Comparison of ENCODE assay signal across 1 cellular context in the genomic region with DNA sequence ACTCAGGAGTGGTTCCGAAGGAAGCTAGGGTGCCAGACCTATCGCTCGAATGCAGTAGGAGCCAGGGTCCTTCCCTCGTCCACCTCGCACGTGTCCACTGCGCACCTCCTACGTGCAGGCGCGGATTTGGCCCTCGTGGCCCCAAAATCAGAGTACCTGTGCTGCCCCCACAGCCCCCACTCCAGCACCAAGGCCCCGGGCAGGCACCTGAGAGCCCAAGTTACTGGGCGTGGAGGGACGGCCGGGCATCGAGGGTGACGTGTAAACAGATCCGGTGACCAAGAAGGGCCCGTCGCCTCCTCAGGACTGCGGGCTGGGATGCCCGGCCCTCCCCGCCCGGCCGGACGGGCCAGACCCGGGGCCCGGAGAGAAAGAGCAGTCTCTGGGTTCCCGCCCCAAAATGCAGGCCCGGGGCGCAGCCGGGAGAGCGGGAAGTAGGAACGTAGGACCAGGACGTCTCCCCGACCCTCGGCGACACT.
TF ChIP-seq lines count a peak whose summit lies in the region.

No MANE protein-coding gene starts in this region.

TF ChIP-seq in GM23338, 12 proteins besides CTCF, POLR2A, EP300 and RAD21 (continued from another document):
- TF ChIP-seq, protein P1, sequence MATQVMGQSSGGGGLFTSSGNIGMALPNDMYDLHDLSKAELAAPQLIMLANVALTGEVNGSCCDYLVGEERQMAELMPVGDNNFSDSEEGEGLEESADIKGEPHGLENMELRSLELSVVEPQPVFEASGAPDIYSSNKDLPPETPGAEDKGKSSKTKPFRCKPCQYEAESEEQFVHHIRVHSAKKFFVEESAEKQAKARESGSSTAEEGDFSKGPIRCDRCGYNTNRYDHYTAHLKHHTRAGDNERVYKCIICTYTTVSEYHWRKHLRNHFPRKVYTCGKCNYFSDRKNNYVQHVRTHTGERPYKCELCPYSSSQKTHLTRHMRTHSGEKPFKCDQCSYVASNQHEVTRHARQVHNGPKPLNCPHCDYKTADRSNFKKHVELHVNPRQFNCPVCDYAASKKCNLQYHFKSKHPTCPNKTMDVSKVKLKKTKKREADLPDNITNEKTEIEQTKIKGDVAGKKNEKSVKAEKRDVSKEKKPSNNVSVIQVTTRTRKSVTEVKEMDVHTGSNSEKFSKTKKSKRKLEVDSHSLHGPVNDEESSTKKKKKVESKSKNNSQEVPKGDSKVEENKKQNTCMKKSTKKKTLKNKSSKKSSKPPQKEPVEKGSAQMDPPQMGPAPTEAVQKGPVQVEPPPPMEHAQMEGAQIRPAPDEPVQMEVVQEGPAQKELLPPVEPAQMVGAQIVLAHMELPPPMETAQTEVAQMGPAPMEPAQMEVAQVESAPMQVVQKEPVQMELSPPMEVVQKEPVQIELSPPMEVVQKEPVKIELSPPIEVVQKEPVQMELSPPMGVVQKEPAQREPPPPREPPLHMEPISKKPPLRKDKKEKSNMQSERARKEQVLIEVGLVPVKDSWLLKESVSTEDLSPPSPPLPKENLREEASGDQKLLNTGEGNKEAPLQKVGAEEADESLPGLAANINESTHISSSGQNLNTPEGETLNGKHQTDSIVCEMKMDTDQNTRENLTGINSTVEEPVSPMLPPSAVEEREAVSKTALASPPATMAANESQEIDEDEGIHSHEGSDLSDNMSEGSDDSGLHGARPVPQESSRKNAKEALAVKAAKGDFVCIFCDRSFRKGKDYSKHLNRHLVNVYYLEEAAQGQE (IDR thresholded peaks at IDR 0.05; ENCODE audit: unreplicated experiment): no peak
- TF ChIP-seq, protein P2, sequence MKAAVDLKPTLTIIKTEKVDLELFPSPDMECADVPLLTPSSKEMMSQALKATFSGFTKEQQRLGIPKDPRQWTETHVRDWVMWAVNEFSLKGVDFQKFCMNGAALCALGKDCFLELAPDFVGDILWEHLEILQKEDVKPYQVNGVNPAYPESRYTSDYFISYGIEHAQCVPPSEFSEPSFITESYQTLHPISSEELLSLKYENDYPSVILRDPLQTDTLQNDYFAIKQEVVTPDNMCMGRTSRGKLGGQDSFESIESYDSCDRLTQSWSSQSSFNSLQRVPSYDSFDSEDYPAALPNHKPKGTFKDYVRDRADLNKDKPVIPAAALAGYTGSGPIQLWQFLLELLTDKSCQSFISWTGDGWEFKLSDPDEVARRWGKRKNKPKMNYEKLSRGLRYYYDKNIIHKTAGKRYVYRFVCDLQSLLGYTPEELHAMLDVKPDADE (IDR thresholded peaks at IDR 0.05): no peak
- TF ChIP-seq EZH2phosphoT487 (IDR thresholded peaks at IDR 0.05; ENCODE audit: unreplicated experiment) (no peak), EZH2 (IDR thresholded peaks at IDR 0.05; ENCODE audit: low read depth, unreplicated experiment) (no peak), JUNB (IDR thresholded peaks at IDR 0.05; ENCODE audit: unreplicated experiment) (no peak), CREB1 (CRISPR knock-in tag; IDR thresholded peaks at IDR 0.05; ENCODE audit: low read depth) (no peak), NANOG (IDR thresholded peaks at IDR 0.05; ENCODE audit: borderline replicate concordance) (no peak), ZNF331 (CRISPR knock-in tag; IDR thresholded peaks at IDR 0.05; ENCODE audit: low read depth) (no peak)
- TF ChIP-seq, protein P3, sequence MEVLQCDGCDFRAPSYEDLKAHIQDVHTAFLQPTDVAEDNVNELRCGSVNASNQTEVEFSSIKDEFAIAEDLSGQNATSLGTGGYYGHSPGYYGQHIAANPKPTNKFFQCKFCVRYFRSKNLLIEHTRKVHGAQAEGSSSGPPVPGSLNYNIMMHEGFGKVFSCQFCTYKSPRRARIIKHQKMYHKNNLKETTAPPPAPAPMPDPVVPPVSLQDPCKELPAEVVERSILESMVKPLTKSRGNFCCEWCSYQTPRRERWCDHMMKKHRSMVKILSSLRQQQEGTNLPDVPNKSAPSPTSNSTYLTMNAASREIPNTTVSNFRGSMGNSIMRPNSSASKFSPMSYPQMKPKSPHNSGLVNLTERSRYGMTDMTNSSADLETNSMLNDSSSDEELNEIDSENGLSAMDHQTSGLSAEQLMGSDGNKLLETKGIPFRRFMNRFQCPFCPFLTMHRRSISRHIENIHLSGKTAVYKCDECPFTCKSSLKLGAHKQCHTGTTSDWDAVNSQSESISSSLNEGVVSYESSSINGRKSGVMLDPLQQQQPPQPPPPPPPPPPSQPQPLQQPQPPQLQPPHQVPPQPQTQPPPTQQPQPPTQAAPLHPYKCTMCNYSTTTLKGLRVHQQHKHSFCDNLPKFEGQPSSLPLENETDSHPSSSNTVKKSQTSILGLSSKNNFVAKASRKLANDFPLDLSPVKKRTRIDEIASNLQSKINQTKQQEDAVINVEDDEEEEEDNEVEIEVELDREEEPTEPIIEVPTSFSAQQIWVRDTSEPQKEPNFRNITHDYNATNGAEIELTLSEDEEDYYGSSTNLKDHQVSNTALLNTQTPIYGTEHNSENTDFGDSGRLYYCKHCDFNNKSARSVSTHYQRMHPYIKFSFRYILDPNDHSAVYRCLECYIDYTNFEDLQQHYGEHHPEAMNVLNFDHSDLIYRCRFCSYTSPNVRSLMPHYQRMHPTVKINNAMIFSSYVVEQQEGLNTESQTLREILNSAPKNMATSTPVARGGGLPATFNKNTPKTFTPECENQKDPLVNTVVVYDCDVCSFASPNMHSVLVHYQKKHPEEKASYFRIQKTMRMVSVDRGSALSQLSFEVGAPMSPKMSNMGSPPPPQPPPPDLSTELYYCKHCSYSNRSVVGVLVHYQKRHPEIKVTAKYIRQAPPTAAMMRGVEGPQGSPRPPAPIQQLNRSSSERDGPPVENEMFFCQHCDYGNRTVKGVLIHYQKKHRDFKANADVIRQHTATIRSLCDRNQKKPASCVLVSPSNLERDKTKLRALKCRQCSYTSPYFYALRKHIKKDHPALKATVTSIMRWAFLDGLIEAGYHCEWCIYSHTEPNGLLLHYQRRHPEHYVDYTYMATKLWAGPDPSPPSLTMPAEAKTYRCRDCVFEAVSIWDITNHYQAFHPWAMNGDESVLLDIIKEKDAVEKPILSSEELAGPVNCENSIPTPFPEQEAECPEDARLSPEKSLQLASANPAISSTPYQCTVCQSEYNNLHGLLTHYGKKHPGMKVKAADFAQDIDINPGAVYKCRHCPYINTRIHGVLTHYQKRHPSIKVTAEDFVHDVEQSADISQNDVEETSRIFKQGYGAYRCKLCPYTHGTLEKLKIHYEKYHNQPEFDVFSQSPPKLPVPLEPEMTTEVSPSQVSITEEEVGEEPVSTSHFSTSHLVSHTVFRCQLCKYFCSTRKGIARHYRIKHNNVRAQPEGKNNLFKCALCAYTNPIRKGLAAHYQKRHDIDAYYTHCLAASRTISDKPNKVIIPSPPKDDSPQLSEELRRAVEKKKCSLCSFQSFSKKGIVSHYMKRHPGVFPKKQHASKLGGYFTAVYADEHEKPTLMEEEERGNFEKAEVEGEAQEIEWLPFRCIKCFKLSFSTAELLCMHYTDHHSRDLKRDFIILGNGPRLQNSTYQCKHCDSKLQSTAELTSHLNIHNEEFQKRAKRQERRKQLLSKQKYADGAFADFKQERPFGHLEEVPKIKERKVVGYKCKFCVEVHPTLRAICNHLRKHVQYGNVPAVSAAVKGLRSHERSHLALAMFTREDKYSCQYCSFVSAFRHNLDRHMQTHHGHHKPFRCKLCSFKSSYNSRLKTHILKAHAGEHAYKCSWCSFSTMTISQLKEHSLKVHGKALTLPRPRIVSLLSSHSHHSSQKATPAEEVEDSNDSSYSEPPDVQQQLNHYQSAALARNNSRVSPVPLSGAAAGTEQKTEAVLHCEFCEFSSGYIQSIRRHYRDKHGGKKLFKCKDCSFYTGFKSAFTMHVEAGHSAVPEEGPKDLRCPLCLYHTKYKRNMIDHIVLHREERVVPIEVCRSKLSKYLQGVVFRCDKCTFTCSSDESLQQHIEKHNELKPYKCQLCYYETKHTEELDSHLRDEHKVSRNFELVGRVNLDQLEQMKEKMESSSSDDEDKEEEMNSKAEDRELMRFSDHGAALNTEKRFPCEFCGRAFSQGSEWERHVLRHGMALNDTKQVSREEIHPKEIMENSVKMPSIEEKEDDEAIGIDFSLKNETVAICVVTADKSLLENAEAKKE (CRISPR knock-in tag; IDR thresholded peaks at IDR 0.05): no peak
